Comparison of ENCODE assay signal across 1 cellular context in the genomic region with DNA sequence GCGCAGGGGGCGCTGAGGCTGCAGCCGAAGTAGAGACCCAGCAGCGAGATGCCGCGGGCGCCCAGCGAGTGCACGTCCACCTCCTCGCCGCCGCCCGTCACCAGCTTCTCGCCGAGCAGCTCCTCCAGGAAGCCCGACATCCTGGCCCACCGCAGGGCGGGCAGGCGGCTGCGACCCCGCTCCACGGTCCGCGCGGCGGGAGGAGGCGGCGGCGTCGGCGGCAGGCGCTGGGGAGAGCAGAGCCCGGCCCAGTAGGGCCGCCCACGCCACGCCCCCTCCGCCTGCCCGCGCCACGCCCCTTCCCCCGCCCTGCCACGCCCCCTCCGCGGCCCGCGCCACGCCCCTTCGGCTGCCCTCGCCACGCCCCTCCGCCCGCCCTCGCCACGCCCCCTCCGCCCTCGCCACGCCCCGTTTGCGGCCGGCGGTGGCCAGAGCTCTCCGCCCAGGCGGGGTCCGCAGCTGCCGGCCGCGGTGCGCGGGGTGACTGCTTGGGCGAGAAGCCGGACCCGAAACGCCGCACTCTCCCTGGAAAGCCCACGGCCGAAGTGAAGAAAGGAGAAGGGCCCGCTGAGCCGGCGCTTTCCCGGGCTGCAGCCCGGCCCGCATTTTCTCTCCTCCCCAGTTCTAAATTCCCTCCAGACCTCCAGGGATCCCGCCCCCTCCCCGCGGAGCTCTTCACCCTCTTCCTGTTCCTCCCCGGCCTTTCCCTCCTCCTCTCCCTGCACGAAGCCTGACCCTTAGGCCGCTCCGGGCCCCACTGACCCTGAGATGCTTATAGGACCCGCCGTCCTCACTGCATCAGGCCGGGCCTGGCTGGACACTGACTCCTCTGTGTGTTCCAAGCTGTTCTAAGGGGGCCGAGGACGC.
A peak's percentile ranks its signal among the peaks of the same experiment; 100 is the strongest.
TF ChIP-seq lines count a peak whose summit lies in the region.

TSS of gene NXN (minus strand) at position 238 of the 867 bp plus-strand sequence.

TF ChIP-seq in HepG2, 621 proteins besides CTCF, POLR2A, EP300 and RAD21 (continued from another document):
- TF ChIP-seq ZNF646 (CRISPR knock-in tag; IDR thresholded peaks at IDR 0.05) (no peak), NR2C2 (CRISPR knock-in tag; IDR thresholded peaks at IDR 0.05; ENCODE audit: borderline replicate concordance) (no peak), FOXJ3 (CRISPR knock-in tag; IDR thresholded peaks at IDR 0.05; ENCODE audit: borderline replicate concordance) (no peak), ZNF792 (CRISPR knock-in tag; IDR thresholded peaks at IDR 0.05) (no peak), ZNF737 (CRISPR knock-in tag; IDR thresholded peaks at IDR 0.05; ENCODE audit: borderline replicate concordance) (no peak), ERF (CRISPR knock-in tag; IDR thresholded peaks at IDR 0.05) (peak; percentile 49; the same call in 1 of the 2 replicates), RFX5 (IDR thresholded peaks at IDR 0.05; ENCODE audit: low read depth, low read length) (no peak), MIER3 (CRISPR knock-in tag; IDR thresholded peaks at IDR 0.05; ENCODE audit: borderline replicate concordance) (no peak)
- TF ChIP-seq, protein P1, sequence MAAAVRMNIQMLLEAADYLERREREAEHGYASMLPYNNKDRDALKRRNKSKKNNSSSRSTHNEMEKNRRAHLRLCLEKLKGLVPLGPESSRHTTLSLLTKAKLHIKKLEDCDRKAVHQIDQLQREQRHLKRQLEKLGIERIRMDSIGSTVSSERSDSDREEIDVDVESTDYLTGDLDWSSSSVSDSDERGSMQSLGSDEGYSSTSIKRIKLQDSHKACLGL (CRISPR knock-in tag; IDR thresholded peaks at IDR 0.05): peak; percentile 79; the same call in 1 of the 2 replicates
